1 cellular context compared by ENCODE assay signal in genomic region chr14:95523818-95524448, GRCh38.
TF ChIP-seq lines count a peak whose summit lies in the region.

No MANE protein-coding gene starts in this region.

TF ChIP-seq in HepG2, 621 proteins besides CTCF, POLR2A, EP300 and RAD21 (continued from another document):
- TF ChIP-seq GMEB2 (CRISPR knock-in tag; IDR thresholded peaks at IDR 0.05; ENCODE audit: low read depth) (no peak), IRF9 (CRISPR knock-in tag; IDR thresholded peaks at IDR 0.05; ENCODE audit: borderline replicate concordance) (peak; percentile 61; the same call in 1 of the 2 replicates), HDAC2 (CRISPR knock-in tag; IDR thresholded peaks at IDR 0.05) (peak; percentile 50; the same call in 1 of the 2 replicates), GATAD2A (CRISPR knock-in tag; IDR thresholded peaks at IDR 0.05) (peak; percentile 55), RBFOX2 (IDR thresholded peaks at IDR 0.05; ENCODE audit: low read depth, low read length) (peak; percentile 56), ZNF850 (CRISPR knock-in tag; conservative IDR thresholded peaks at IDR 0.05) (no peak), ASH2L (IDR thresholded peaks at IDR 0.05; ENCODE audit: insufficient read length, low read depth, low read length) (peak; percentile 15), SATB2 (CRISPR knock-in tag; IDR thresholded peaks at IDR 0.05) (0 out of 2 replicates have a peak, but pooled peaks have one; percentile 5), TRAFD1 (CRISPR knock-in tag; IDR thresholded peaks at IDR 0.05; ENCODE audit: borderline replicate concordance) (no peak), HNRNPH1 (optimal IDR thresholded peaks at IDR 0.05; ENCODE audit: low read depth, low read length) (no peak), USF2 (IDR thresholded peaks at IDR 0.05; ENCODE audit: low read depth, low read length) (no peak), USF2 (CRISPR knock-in tag; IDR thresholded peaks at IDR 0.05; ENCODE audit: borderline replicate concordance) (peak; percentile 42; the same call in 1 of the 2 replicates), ZSCAN21 (CRISPR knock-in tag; IDR thresholded peaks at IDR 0.05; ENCODE audit: borderline replicate concordance) (0 out of 2 replicates have a peak, but pooled peaks have one; percentile 22), TCF12 (IDR thresholded peaks at IDR 0.05) (no peak), TCF12 (CRISPR knock-in tag; IDR thresholded peaks at IDR 0.05) (0 out of 2 replicates have a peak, but pooled peaks have one; percentile 1), ZNF543 (CRISPR knock-in tag; IDR thresholded peaks at IDR 0.05) (peak; percentile 64), YY1 (IDR thresholded peaks at IDR 0.05; ENCODE audit: insufficient read depth, insufficient replicate concordance, low read depth, low read length) (peak; percentile 6), AFF4 (CRISPR knock-in tag; IDR thresholded peaks at IDR 0.05) (0 out of 2 replicates have a peak, but pooled peaks have one; percentile 28), KDM2A (CRISPR knock-in tag; IDR thresholded peaks at IDR 0.05; ENCODE audit: borderline replicate concordance, low read depth) (peak; percentile 67; the same call in 1 of the 2 replicates), SRY (CRISPR knock-in tag; IDR thresholded peaks at IDR 0.05) (0 out of 2 replicates have a peak, but pooled peaks have one; percentile 21), SMC3 (IDR thresholded peaks at IDR 0.05; ENCODE audit: low read length) (0 out of 2 replicates have a peak, but pooled peaks have one; percentile 1), HOXA5 (CRISPR knock-in tag; IDR thresholded peaks at IDR 0.05) (peak; percentile 48; the same call in 1 of the 2 replicates), POLR2AphosphoS5 (IDR thresholded peaks at IDR 0.05; ENCODE audit: low read depth, low read length) (peak; percentile 48; the same call in 1 of the 2 replicates), ZNF556 (CRISPR knock-in tag; IDR thresholded peaks at IDR 0.05; ENCODE audit: borderline replicate concordance) (no peak), NFATC3 (CRISPR knock-in tag; IDR thresholded peaks at IDR 0.05) (no peak), SP2 (CRISPR knock-in tag; IDR thresholded peaks at IDR 0.05) (no peak), SIN3A (IDR thresholded peaks at IDR 0.05; ENCODE audit: borderline replicate concordance, low read depth, low read length) (peak; percentile 30; the same call in 1 of the 2 replicates), SAFB2 (CRISPR knock-in tag; IDR thresholded peaks at IDR 0.05; ENCODE audit: borderline replicate concordance, low read depth) (no peak), ZBTB37 (CRISPR knock-in tag; IDR thresholded peaks at IDR 0.05) (no peak), AKAP8 (CRISPR knock-in tag; IDR thresholded peaks at IDR 0.05) (no peak), SP4 (CRISPR knock-in tag; IDR thresholded peaks at IDR 0.05) (peak; percentile 8; the same call in 1 of the 2 replicates), THRA (CRISPR knock-in tag; IDR thresholded peaks at IDR 0.05; ENCODE audit: borderline replicate concordance) (peak; percentile 62; the same call in 1 of the 2 replicates), ZBTB34 (CRISPR knock-in tag; IDR thresholded peaks at IDR 0.05) (no peak), PATZ1 (CRISPR knock-in tag; IDR thresholded peaks at IDR 0.05) (peak; percentile 42; the same call in 1 of the 2 replicates), KLF12 (CRISPR knock-in tag; IDR thresholded peaks at IDR 0.05; ENCODE audit: borderline replicate concordance) (0 out of 2 replicates have a peak, but pooled peaks have one; percentile 16), PRPF4 (IDR thresholded peaks at IDR 0.05; ENCODE audit: low read depth, low read length, poor library complexity, severe bottlenecking) (peak; percentile 11), GABPA (IDR thresholded peaks at IDR 0.05; ENCODE audit: low read depth, low read length) (no peak), GABPA (CRISPR knock-in tag; IDR thresholded peaks at IDR 0.05; ENCODE audit: low read depth) (peak; percentile 61), RFXAP (CRISPR knock-in tag; IDR thresholded peaks at IDR 0.05; ENCODE audit: borderline replicate concordance) (no peak), CHD4 (IDR thresholded peaks at IDR 0.05; ENCODE audit: borderline replicate concordance, low read length) (0 out of 2 replicates have a peak, but pooled peaks have one; percentile 38), MAX (IDR thresholded peaks at IDR 0.05) (peak; percentile 46)
